Comparison of ENCODE assay signal across 25 cellular contexts in the genomic region with DNA sequence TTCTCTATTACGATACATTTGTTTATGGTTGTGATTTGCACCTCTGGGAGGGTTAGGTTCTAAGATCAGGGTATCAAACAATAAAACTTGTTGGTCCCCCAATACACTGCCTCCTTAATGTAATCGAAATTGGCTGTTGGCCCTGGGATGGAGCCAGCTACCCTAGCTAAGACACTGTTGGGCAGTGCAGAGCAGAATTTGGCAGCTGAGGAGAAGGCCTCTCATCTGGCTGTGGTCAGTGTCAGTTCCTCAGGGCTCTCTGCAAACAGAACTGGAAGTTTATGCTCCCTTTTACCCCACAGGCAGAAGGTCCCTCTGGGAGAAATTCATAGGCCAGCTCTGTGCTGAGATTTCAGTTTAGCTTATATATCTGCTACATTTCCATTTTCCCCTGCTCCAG. TPM values are rescaled to one million over a fixed set of nuclear protein-coding genes. Genes with fewer than 3 reads are reported as not detected.
DNase-seq lines count a peak whose midpoint lies in the region; TF ChIP-seq lines count a peak whose summit lies in the region.
"Had no signal": no experiment of that assay in that cellular context is flagged by ENCODE, and none has a peak within 500 bp of the region (broad histone marks: within the 10 kb centered on the region; RNA-seq: fewer than 3 reads in every experiment).

No MANE protein-coding gene starts in this region.

- no peaks in the 10 kb centered on the region for H3K27me3 Mint-ChIP-seq in IgD-negative memory B cell
- peaks cover 25% of the 10 kb centered on the region for H3K27me3 Mint-ChIP-seq in activated CD4-positive, alpha-beta memory T cell treated with anti-CD3 and anti-CD28 coated beads, Interleukin-2, amount 10 ng/mL, durations not matched to agents 7 days and 5 days
- H3K27me3 Mint-ChIP-seq: stimulated activated memory B cell treated with anti-CD40 and anti-IgM and Interleukin-4, amounts not matched to agents 10 μg/mL and 1 μg/mL and 100 μg/mL, for 72 hours had no signal

- peak; percentile 16 for DNase-seq in AG08395 (ENCODE audit: low spot score)
- DNase-seq in fibroblast of the aortic adventitia (ENCODE audit: low read depth): peak; percentile 42
- no peak for DNase-seq in osteoblast (ENCODE audit: insufficient read length, low spot score, missing footprints)
- DNase-seq in central memory CD4-positive, alpha-beta T cell: no peak
- DNase-seq in activated CD4-positive, alpha-beta memory T cell treated with anti-CD3 and anti-CD28 coated beads, Interleukin-2, amount 10 ng/mL, durations not matched to agents 7 days and 5 days: no peak
- DNase-seq in PC-9: no peak
- DNase-seq in T1000 (lab: John Stamatoyannopoulos, UW): no peak
- DNase-seq: ACHN; activated gamma-delta T cell treated with Interleukin-2 at 50 U/mL for 16 hours; activated T-cell treated with anti-CD3 and anti-CD28 coated beads, Interleukin-2, amount 50 U/mL, for 1 hour; brain microvascular endothelial cell; effector memory CD4-positive, alpha-beta T cell; lower lobe of right lung; NCI-H2107; NK-92 treated with Interleukin-12 subunit alpha and Interleukin-12 subunit beta, amount 100 ng/mL, for 24 hours; SJCRH30; spleen; stimulated activated CD4-positive, alpha-beta T cell treated with anti-CD3 and anti-CD28 coated beads, Interleukin-2, amount 100 ng/mL, for 48 hours had no signal

- H3K27me3 ChIP-seq in osteoblast (ENCODE audit: insufficient read depth, low read length): no peaks in the 10 kb centered on the region
- H3K27me3 ChIP-seq in PC-9 (ENCODE audit: insufficient read depth, low read depth): no peaks in the 10 kb centered on the region
- H3K27me3 ChIP-seq: brain microvascular endothelial cell, neutrophil, SJCRH30, spleen, vagina had no signal

- peak overlapping the region; percentile 6 for H2AFZ ChIP-seq in osteoblast (ENCODE audit: low read length)
- no peak overlapping the region for H2AFZ ChIP-seq in PC-9

- H3K27ac ChIP-seq in osteoblast (ENCODE audit: low read depth, low read length) (no peak overlapping the region), PC-9 (no peak overlapping the region)
- H3K27ac ChIP-seq: brain microvascular endothelial cell, C4-2B, lower lobe of right lung, neutrophil, SJCRH30, vagina had no signal

- peaks cover 0 to 2% (median 0%) of the 10 kb centered on the region in 3 donors for H3K9me3 Mint-ChIP-seq in IgD-negative memory B cell
- no peaks in the 10 kb centered on the region for H3K9me3 Mint-ChIP-seq in activated CD4-positive, alpha-beta memory T cell treated with anti-CD3 and anti-CD28 coated beads, Interleukin-2, amount 10 ng/mL, durations not matched to agents 7 days and 5 days
- H3K9me3 Mint-ChIP-seq: stimulated activated memory B cell treated with anti-CD40 and anti-IgM and Interleukin-4, amounts not matched to agents 10 μg/mL and 1 μg/mL and 100 μg/mL, for 72 hours; T-helper 1 cell treated with Interleukin-12 subunit alpha and Interleukin-12 subunit beta and Interleukin-4 antibody, amounts not matched to agents 30 μg/mL and 1 μg/mL, for 36 hours had no signal

- peak overlapping the region in 2 of 3 donors; percentile 19 to 86 for H3K27ac Mint-ChIP-seq in IgD-negative memory B cell
- H3K27ac Mint-ChIP-seq in activated CD4-positive, alpha-beta memory T cell treated with anti-CD3 and anti-CD28 coated beads, Interleukin-2, amount 10 ng/mL, durations not matched to agents 7 days and 5 days: no peak overlapping the region
- H3K27ac Mint-ChIP-seq: stimulated activated memory B cell treated with anti-CD40 and anti-IgM and Interleukin-4, amounts not matched to agents 10 μg/mL and 1 μg/mL and 100 μg/mL, for 72 hours; T-helper 1 cell treated with Interleukin-12 subunit alpha and Interleukin-12 subunit beta and Interleukin-4 antibody, amounts not matched to agents 30 μg/mL and 1 μg/mL, for 36 hours had no signal

- no peaks in the 10 kb centered on the region for H3F3A ChIP-seq in PC-9 (ENCODE audit: insufficient read depth, low read depth)

- no peaks in the 10 kb centered on the region for H3K36me3 ChIP-seq in osteoblast (ENCODE audit: insufficient read depth, low read length)
- H3K36me3 ChIP-seq in PC-9 (ENCODE audit: low read depth): no peaks in the 10 kb centered on the region
- H3K36me3 ChIP-seq: brain microvascular endothelial cell, lower lobe of right lung, SJCRH30, spleen, vagina had no signal

- no peaks in the 10 kb centered on the region for H4K20me1 ChIP-seq in osteoblast (ENCODE audit: insufficient read depth, low read length)
- no peaks in the 10 kb centered on the region for H4K20me1 ChIP-seq in PC-9 (ENCODE audit: insufficient read depth)

- no peak overlapping the region for H3K4me2 ChIP-seq in osteoblast (ENCODE audit: insufficient read depth, low read length)
- no peak overlapping the region for H3K4me2 ChIP-seq in PC-9

- no peak for TF ChIP-seq CTCF in fibroblast of the aortic adventitia (IDR thresholded peaks at IDR 0.05; ENCODE audit: insufficient read depth, low read length)
- no peak for TF ChIP-seq CTCF in osteoblast (IDR thresholded peaks at IDR 0.05; ENCODE audit: extremely low read depth, low read depth, low read length)
- no peak for TF ChIP-seq CTCF in PC-9 (conservative IDR thresholded peaks at IDR 0.05)

- no TSS peak for BruUV-seq in PC-9 (replicated peaks; lab: Mats Ljungman, UMichigan)

- H3K4me3 ChIP-seq in fibroblast of the aortic adventitia (ENCODE audit: low read depth, low read length) (no peak overlapping the region), osteoblast (ENCODE audit: insufficient read depth, low read length) (no peak overlapping the region), PC-9 (no peak overlapping the region)
- H3K4me3 ChIP-seq: lower lobe of right lung, SJCRH30, spleen, vagina had no signal

- intact Hi-C loops in PC-9 (cut with micrococcal nuclease; ENCODE audit: unreplicated experiment): loop anchor here (10.0 kb wide), 2 partner anchors 706 to 946 kb away; no protein-coding TSS in a partner anchor

- H3K4me1 Mint-ChIP-seq in IgD-negative memory B cell: peaks cover 10 to 16% (median 11%) of the 10 kb centered on the region in 3 donors
- H3K4me1 Mint-ChIP-seq in activated CD4-positive, alpha-beta memory T cell treated with anti-CD3 and anti-CD28 coated beads, Interleukin-2, amount 10 ng/mL, durations not matched to agents 7 days and 5 days: peaks cover 5% of the 10 kb centered on the region

- no peaks in the 10 kb centered on the region for H3K9me2 ChIP-seq in PC-9 (ENCODE audit: insufficient read depth)

- H3K9me3 ChIP-seq in osteoblast (ENCODE audit: low read depth, low read length): no peaks in the 10 kb centered on the region
- no peaks in the 10 kb centered on the region for H3K9me3 ChIP-seq in PC-9 (ENCODE audit: insufficient read depth, low read depth)
- H3K9me3 ChIP-seq: lower lobe of right lung, neutrophil, spleen, vagina had no signal

- H3K4me1 ChIP-seq in osteoblast (ENCODE audit: insufficient read depth, low read length): peaks cover 10% of the 10 kb centered on the region
- no peaks in the 10 kb centered on the region; the same call in 1 of the 2 replicates for H3K4me1 ChIP-seq in PC-9 (replicated peaks; ENCODE audit: insufficient read depth)

- H3K4me3 Mint-ChIP-seq in IgD-negative memory B cell: no peak overlapping the region
- H3K4me3 Mint-ChIP-seq in activated CD4-positive, alpha-beta memory T cell treated with anti-CD3 and anti-CD28 coated beads, Interleukin-2, amount 10 ng/mL, durations not matched to agents 7 days and 5 days: no peak overlapping the region
- H3K4me3 Mint-ChIP-seq: stimulated activated memory B cell treated with anti-CD40 and anti-IgM and Interleukin-4, amounts not matched to agents 10 μg/mL and 1 μg/mL and 100 μg/mL, for 72 hours; T-helper 1 cell treated with Interleukin-12 subunit alpha and Interleukin-12 subunit beta and Interleukin-4 antibody, amounts not matched to agents 30 μg/mL and 1 μg/mL, for 36 hours had no signal

- H3K36me3 Mint-ChIP-seq in IgD-negative memory B cell: no peaks in the 10 kb centered on the region
- H3K36me3 Mint-ChIP-seq in activated CD4-positive, alpha-beta memory T cell treated with anti-CD3 and anti-CD28 coated beads, Interleukin-2, amount 10 ng/mL, durations not matched to agents 7 days and 5 days (ENCODE audit: low read depth): no peaks in the 10 kb centered on the region

- H3K79me2 ChIP-seq in osteoblast (ENCODE audit: insufficient read depth, low read length): no peaks in the 10 kb centered on the region
- no peaks in the 10 kb centered on the region for H3K79me2 ChIP-seq in PC-9 (ENCODE audit: low read depth)

- CTCF ChIA-PET in activated CD4-positive, alpha-beta memory T cell treated with anti-CD3 and anti-CD28 coated beads, Interleukin-2, amount 10 ng/mL, durations not matched to agents 7 days and 5 days (lab: Charles Lee): interaction anchor here (1.5 kb wide), 1 partner anchor 9 kb away, joined by 8 read pairs; no protein-coding TSS in a partner anchor
- CTCF ChIA-PET in PC-9 (lab: Charles Lee): interaction anchor here (0.6 to 1.3 kb wide), 2 partner anchors 12 to 699 kb away, joined by 4 to 5 read pairs; no protein-coding TSS in a partner anchor

- POLR2A ChIA-PET in activated CD4-positive, alpha-beta memory T cell treated with anti-CD3 and anti-CD28 coated beads, Interleukin-2, amount 10 ng/mL, durations not matched to agents 7 days and 5 days (lab: Charles Lee): interaction anchor here (2.7 kb wide), 1 partner anchor 9 kb away, joined by 23 read pairs; no protein-coding TSS in a partner anchor
- POLR2A ChIA-PET in PC-9 (lab: Charles Lee; ENCODE audit: unreplicated experiment): no interaction called here

RNA-seq across cellular contexts. Expression of gene HAAO, which starts 8.6 kb away (rescaled TPM):
- polyA plus RNA-seq in IgD-negative memory B cell: 5.7 TPM
- total RNA-seq in fibroblast of the aortic adventitia (ENCODE audit: low replicate concordance) (0.90 and 5.4 TPM in 2 replicates), osteoblast (0.72 and 1.8 TPM in 2 replicates), PC-9 (2021) (0.73 TPM in 1 of 2 replicates, not detected in the other)
- total RNA-seq in activated CD4-positive, alpha-beta memory T cell treated with anti-CD3 and anti-CD28 coated beads, Interleukin-2, amount 10 ng/mL, durations not matched to agents 7 days and 5 days: under 1 TPM; 0.18 to 0.28 TPM

RNA-seq across cellular contexts. Expression of gene OXER1, which starts 37.0 kb away (rescaled TPM):
- polyA plus RNA-seq in IgD-negative memory B cell: 0.63 TPM
- total RNA-seq in fibroblast of the aortic adventitia (ENCODE audit: low replicate concordance) (0.27 TPM in 1 of 2 replicates, not detected in the other), osteoblast (0.29 TPM in 1 of 2 replicates, not detected in the other), PC-9 (2021) (not detected in 2 replicates)
- not detected for total RNA-seq in activated CD4-positive, alpha-beta memory T cell treated with anti-CD3 and anti-CD28 coated beads, Interleukin-2, amount 10 ng/mL, durations not matched to agents 7 days and 5 days
- total RNA-seq: pulmonary artery endothelial cell had no signal

Comparison
In these comparisons a context has a peak if more than half of its experiments do, and no peak if none do; other contexts are left out.
1. DNase-seq: peak in AG08395 (single experiment) and fibroblast of the aortic adventitia (single experiment); none in osteoblast (single experiment), central memory CD4-positive, alpha-beta T cell (single experiment), activated CD4-positive, alpha-beta memory T cell treated with anti-CD3 and anti-CD28 coated beads, Interleukin-2, amount 10 ng/mL, durations not matched to agents 7 days and 5 days (single experiment), PC-9 (0 of 2) and T1000 (single experiment).